9 cellular contexts compared by ENCODE assay signal in the genomic region with DNA sequence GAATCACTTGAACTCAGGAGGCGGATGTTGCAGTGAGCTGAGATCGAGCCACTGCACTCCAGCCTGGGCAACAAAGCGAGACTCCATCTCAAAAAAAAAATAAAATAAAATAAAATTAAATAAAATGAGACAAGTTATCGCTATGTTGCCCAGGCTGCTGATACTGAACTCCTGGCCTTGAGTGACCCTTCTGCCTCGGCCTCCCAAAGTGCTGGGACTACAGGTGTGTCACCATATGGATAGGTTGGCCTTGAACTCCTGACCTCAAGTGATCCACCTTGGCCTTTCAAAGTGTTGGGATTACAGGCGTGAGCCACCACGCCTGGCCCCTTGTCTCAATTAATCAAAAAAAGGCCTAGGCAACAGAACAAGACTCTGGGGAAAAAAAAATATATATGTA. TPM values are rescaled to one million over a fixed set of nuclear protein-coding genes. Genes with fewer than 3 reads are reported as not detected.
"Had no signal": no experiment of that assay in that cellular context is flagged by ENCODE, and none has a peak within 500 bp of the region (broad histone marks: within the 10 kb centered on the region; RNA-seq: fewer than 3 reads in every experiment).

No MANE protein-coding gene starts in this region.

RNA-seq across cellular contexts. Expression of gene CYP17A1, which starts 16.0 kb away (rescaled TPM):
- total RNA-seq: LHCN-M2, MCF 10A, NCI-H460, OCI-LY7, PC-9, Right ventricle myocardium inferior, RPMI7951, SJCRH30, SK-MEL-5 had no signal

RNA-seq across cellular contexts. Expression of gene AS3MT, which starts 16.0 kb away (rescaled TPM):
- total RNA-seq: OCI-LY7 had no signal
